ENCODE assay signal across 9 cellular contexts in genomic region chrX:108090474-108091265, GRCh38. TPM values are rescaled to one million over a fixed set of nuclear protein-coding genes. Genes with fewer than 3 reads are reported as not detected.
DNase-seq lines count a peak whose midpoint lies in the region; ATAC-seq, FAIRE-seq and TF ChIP-seq lines count a peak whose summit lies in the region.
"Had no signal": no experiment of that assay in that cellular context is flagged by ENCODE, and none has a peak within 500 bp of the region (broad histone marks: within the 10 kb centered on the region; RNA-seq: fewer than 3 reads in every experiment).

No MANE protein-coding gene starts in this region.

- intact Hi-C loops in activated CD4-positive, alpha-beta T cell treated with anti-CD3 and anti-CD28 coated beads, Interleukin-2, amount 10 ng/mL, durations not matched to agents 24 days and 14 days (cut with micrococcal nuclease) = loop anchor here (1.0 to 5.0 kb wide), 2 partner anchors 972 to 1447 kb away; partner anchors contain the start of genes NXT2 and RBM41
- intact Hi-C loops in pancreas (cut with DNase I) = no loop called here

- no peak for TF ChIP-seq EP300 in H1 (IDR thresholded peaks at IDR 0.05; ENCODE audit: borderline replicate concordance in 1 of 2, low read depth in 2 of 2, low read length in 2 of 2)

- FAIRE-seq in H1 (lab: Jason Lieb, UNC) (no peak), pancreas (lab: Jason Lieb, UNC) (no peak)

- H3K27me3 ChIP-seq in H1 (replicated peaks in 1 of 4; ENCODE audit: control insufficient read depth in 3 of 4, extremely low read depth in 1 of 4, insufficient read depth in 3 of 4, low read length in 3 of 4) (no peaks in the 10 kb centered on the region), pancreas (no peaks in the 10 kb centered on the region)

- no peaks in the 10 kb centered on the region for H4K20me1 ChIP-seq in H1 (replicated peaks in 1 of 2; ENCODE audit: control insufficient read depth in 1 of 2, insufficient read depth in 2 of 2, low read length in 2 of 2)

- H3K4me2 ChIP-seq in H1 (ENCODE audit: insufficient read depth in 1 of 2, low read depth in 2 of 2, low read length in 2 of 2) = peak overlapping the region; percentile 64 to 84

- H3K79me2 ChIP-seq in H1 (ENCODE audit: control insufficient read depth in 1 of 2, insufficient read depth in 2 of 2, low read length in 2 of 2) = peaks cover 0 to 9% of the 10 kb centered on the region in 2 experiments; a peak in 2 of 4 replicates

- H4K91ac ChIP-seq in H1 (replicated peaks; ENCODE audit: insufficient read length, low read length) = no peak overlapping the region

- TF ChIP-seq RAD21 in H1 (IDR thresholded peaks at IDR 0.05 in 1 of 2, conservative IDR thresholded peaks at IDR 0.05 in 1 of 2; ENCODE audit: low read depth in 2 of 2, low read length in 2 of 2) = no peak

- no peak for TF ChIP-seq POLR2A in H1 (IDR thresholded peaks at IDR 0.05; ENCODE audit: control extremely low read depth in 1 of 2, low read depth in 2 of 2, low read length in 2 of 2)

- no peak overlapping the region for H3K56ac ChIP-seq in H1 (replicated peaks; ENCODE audit: insufficient read length, low read depth, low read length)

- H2BK12ac ChIP-seq in H1 (ENCODE audit: low read depth, low read length) = no peak overlapping the region

- no peak overlapping the region for H3K14ac ChIP-seq in H1 (ENCODE audit: insufficient read length)

- peaks cover 8% of the 10 kb centered on the region for H3K36me3 Mint-ChIP-seq in activated CD4-positive, alpha-beta T cell treated with anti-CD3 and anti-CD28 coated beads, Interleukin-2, amount 10 ng/mL, durations not matched to agents 24 days and 14 days (ENCODE audit: low read depth)
- H3K36me3 Mint-ChIP-seq in immature natural killer cell = no peaks in the 10 kb centered on the region

- H3K23me2 ChIP-seq in H1 (ENCODE audit: low read depth, low read length) = peaks cover 4% of the 10 kb centered on the region; the same call in 1 of the 2 replicates

- no peak overlapping the region; the same call in 1 of the 2 replicates for H2BK5ac ChIP-seq in H1 (ENCODE audit: low read depth, low read length)

- no peak overlapping the region for H4K5ac ChIP-seq in H1 (ENCODE audit: insufficient read length, low read depth, low read length)

- CTCF ChIA-PET in H1 (lab: Charles Lee; ENCODE audit: partially characterized antibody) = interaction anchor here (1.5 to 2.1 kb wide), 2 partner anchors 20 to 265 kb away, joined by 4 to 5 read pairs; partner anchors contain the start of gene MID2

- H3K27me3 Mint-ChIP-seq in activated CD4-positive, alpha-beta T cell treated with anti-CD3 and anti-CD28 coated beads, Interleukin-2, amount 10 ng/mL, durations not matched to agents 24 days and 14 days = no peaks in the 10 kb centered on the region
- no peaks in the 10 kb centered on the region for H3K27me3 Mint-ChIP-seq in immature natural killer cell (ENCODE audit: low read depth in 3 of 3)
- H3K27me3 Mint-ChIP-seq: dendritic cell treated with granulocyte-macrophage colony-stimulating factor and Interleukin-4, amounts not matched to agents 40 ng/mL and 50 ng/mL, for 4 days had no signal

- H3K9me3 ChIP-seq in H1 (ENCODE audit: insufficient read depth in 2 of 2, low read depth in 1 of 2, low read length in 1 of 2) (no peaks in the 10 kb centered on the region), pancreas (no peaks in the 10 kb centered on the region)

- no peak overlapping the region for H3K18ac ChIP-seq in H1 (ENCODE audit: extremely low read depth, low read length)

- no peaks in the 10 kb centered on the region for H3K79me1 ChIP-seq in H1 (ENCODE audit: low read depth, low read length)

- no peak overlapping the region for H4K8ac ChIP-seq in H1 (ENCODE audit: extremely low read depth, insufficient read depth, low read length)

- TF ChIP-seq CTCF in LNCaP clone FGC (IDR thresholded peaks at IDR 0.05; ENCODE audit: control insufficient read depth, extremely low read depth, insufficient read depth) (no peak), H1 (IDR thresholded peaks at IDR 0.05; ENCODE audit: control extremely low read depth in 1 of 3, insufficient read depth in 1 of 3, low read depth in 1 of 3, low read length in 3 of 3) (no peak), pancreas (IDR thresholded peaks at IDR 0.05) (no peak)

- H3K9me3 Mint-ChIP-seq in activated CD4-positive, alpha-beta T cell treated with anti-CD3 and anti-CD28 coated beads, Interleukin-2, amount 10 ng/mL, durations not matched to agents 24 days and 14 days = no peaks in the 10 kb centered on the region
- no peaks in the 10 kb centered on the region for H3K9me3 Mint-ChIP-seq in immature natural killer cell
- H3K9me3 Mint-ChIP-seq: dendritic cell treated with granulocyte-macrophage colony-stimulating factor and Interleukin-4, amounts not matched to agents 40 ng/mL and 50 ng/mL, for 4 days had no signal

- POLR2A ChIA-PET in H1 (lab: Charles Lee; ENCODE audit: partially characterized antibody) = interaction anchor here (0.6 to 0.9 kb wide), 2 partner anchors 31 to 347 kb away, joined by 3 to 4 read pairs; partner anchors contain the start of gene COL4A6

- H3K4me3 ChIP-seq in LNCaP clone FGC (ENCODE audit: low read depth, low read length) = peak overlapping the region; percentile 78
- peak overlapping the region; percentile 74 to 92 (median 76) for H3K4me3 ChIP-seq in H1 (ENCODE audit: extremely low read depth in 1 of 4, insufficient read depth in 2 of 4, low read depth in 3 of 4, low read length in 4 of 4)
- H3K4me3 ChIP-seq in pancreas = peak overlapping the region; percentile 22 to 56 (median 36)

- H2AK5ac ChIP-seq in H1 (ENCODE audit: low read depth, low read length) = no peak overlapping the region

- H2BK20ac ChIP-seq in H1 (ENCODE audit: low read length) = no peak overlapping the region

- peak in 1 of 4 donors; percentile 1 for ATAC-seq in pancreas
- no peak for ATAC-seq in esophagus mucosa

- no peak overlapping the region for H3K4ac ChIP-seq in H1 (replicated peaks; ENCODE audit: insufficient read length, low read depth, low read length)

- 0 out of 2 replicates have a peak overlapping the region, but pooled peaks have one; percentile 11 for H2AFZ ChIP-seq in H1 (ENCODE audit: low read length)

- 9% methylated on average over 16 of the region's 20 CpGs; no CpG with 5 or more reads in 1 of the 2 experiments for WGBS in H1 (ENCODE audit: extremely low coverage in 1 of 2, insufficient coverage in 1 of 2, insufficient read length in 1 of 2, insufficient replicate concordance in 2 of 2, low coverage in 1 of 2, low lambda C conversion rate in 2 of 2, missing lambda C conversion rate in 1 of 2), 2 experiments
- WGBS in pancreas, 2 donors = 0 to 36% methylated on average over 20 of the region's 20 CpGs

- no peak overlapping the region for H3K27ac Mint-ChIP-seq in activated CD4-positive, alpha-beta T cell treated with anti-CD3 and anti-CD28 coated beads, Interleukin-2, amount 10 ng/mL, durations not matched to agents 24 days and 14 days
- H3K27ac Mint-ChIP-seq in immature natural killer cell = no peak overlapping the region
- H3K27ac Mint-ChIP-seq: dendritic cell treated with granulocyte-macrophage colony-stimulating factor and Interleukin-4, amounts not matched to agents 40 ng/mL and 50 ng/mL, for 4 days had no signal

- no peak overlapping the region for H2BK120ac ChIP-seq in H1 (replicated peaks; ENCODE audit: low read depth, low read length)

- no peak overlapping the region for H3K4me3 Mint-ChIP-seq in activated CD4-positive, alpha-beta T cell treated with anti-CD3 and anti-CD28 coated beads, Interleukin-2, amount 10 ng/mL, durations not matched to agents 24 days and 14 days
- H3K4me3 Mint-ChIP-seq in immature natural killer cell = no peak overlapping the region
- H3K4me3 Mint-ChIP-seq: dendritic cell treated with granulocyte-macrophage colony-stimulating factor and Interleukin-4, amounts not matched to agents 40 ng/mL and 50 ng/mL, for 4 days had no signal

- no peak overlapping the region for H2BK15ac ChIP-seq in H1 (ENCODE audit: low read length)

- peak; percentile 52 for DNase-seq in activated CD4-positive, alpha-beta T cell treated with anti-CD3 and anti-CD28 coated beads, Interleukin-2, amount 10 ng/mL, durations not matched to agents 24 days and 14 days
- no peak for DNase-seq in activated CD4-positive, alpha-beta T cell treated with anti-CD3 and anti-CD28 coated beads for 4 hours
- DNase-seq in LNCaP clone FGC (ENCODE audit: low read depth) (no peak), H1 (ENCODE audit: low read depth in 1 of 2, low spot score in 2 of 2) (no peak), pancreas (no peak), immature natural killer cell (no peak), HK-2 (ENCODE audit: unreplicated experiment) (no peak)

- H3K4me1 ChIP-seq in H1 (replicated peaks in 1 of 4; ENCODE audit: control insufficient read depth in 3 of 4, insufficient read depth in 4 of 4, low read length in 3 of 4) (no peaks in the 10 kb centered on the region), pancreas (peaks cover 0 to 4% (median 0%) of the 10 kb centered on the region in 3 donors)

- H3K4me1 Mint-ChIP-seq in activated CD4-positive, alpha-beta T cell treated with anti-CD3 and anti-CD28 coated beads, Interleukin-2, amount 10 ng/mL, durations not matched to agents 24 days and 14 days = peaks cover 6% of the 10 kb centered on the region
- peaks cover 2 to 12% of the 10 kb centered on the region in 2 donors for H3K4me1 Mint-ChIP-seq in immature natural killer cell

- no peak overlapping the region for H3K23ac ChIP-seq in H1 (ENCODE audit: insufficient read length)

- H3K36me3 ChIP-seq in H1 (ENCODE audit: control insufficient read depth in 2 of 4, insufficient read depth in 4 of 4, low read length in 3 of 4) (peaks cover 4 to 9% (median 6%) of the 10 kb centered on the region in 4 experiments; a peak in 6 of 8 replicates), pancreas (no peaks in the 10 kb centered on the region)

- H3K9ac ChIP-seq in H1 (replicated peaks in 1 of 4; ENCODE audit: extremely low read depth in 1 of 4, low read depth in 3 of 4, low read length in 3 of 4) = peak overlapping the region; percentile 71 to 89 (median 80)

- H3K27ac ChIP-seq in H1 (ENCODE audit: low read depth, low read length) (0 out of 2 replicates have a peak overlapping the region, but pooled peaks have one; percentile 69), pancreas (peak overlapping the region; percentile 43 to 88 (median 75))

RNA-seq across cellular contexts. Expression of gene PSMD10, which starts 0.7 kb away (rescaled TPM):
- 45.2 and 54.8 TPM in 2 replicates for total RNA-seq in activated CD4-positive, alpha-beta T cell treated with anti-CD3 and anti-CD28 coated beads, Interleukin-2, amount 10 ng/mL, durations not matched to agents 24 days and 14 days
- total RNA-seq in H1 (2021; fragmentation: NEBNext Ultra II Directional; extraction: Animal tissue kit (Norgen Biotek cat#: 25700)) = 46.6 and 49.9 TPM in 2 replicates
- polyA plus RNA-seq in H1 (2011; rRNA removed) (37.5 and 79.9 TPM in 2 replicates), pancreas (10 to 100 TPM; 11.6 to 22.0 TPM), immature natural killer cell (100 to 1,000 TPM in 1 of 3 donors, 10 to 100 TPM in 2; 62.8 to 125 (median 82.2) TPM)
- 71.3 TPM for polyA plus RNA-seq in H1 (2011; cell fraction: cytosol; rRNA removed)
- polyA plus RNA-seq in H1 (2011; cell fraction: nucleus; rRNA removed) = 11.0 TPM
- 51.9 to 59.4 TPM (median 53.8 TPM) in 4 replicates for polyA plus RNA-seq in H1 (2012, experiment 1 of 2)
- polyA plus RNA-seq in H1 (2012, experiment 2 of 2) = 8.3 TPM
- 30.3 TPM for polyA plus RNA-seq in H1 (2013, experiment 1 of 2)
- polyA plus RNA-seq in H1 (2013, experiment 2 of 2) = 30.1 TPM
- polyA minus RNA-seq in H1 (2011; rRNA and poly(A)+ RNA removed) = 24.7 and 25.1 TPM in 2 replicates
- 14.6 TPM for polyA minus RNA-seq in H1 (2011; cell fraction: cytosol; rRNA and poly(A)+ RNA removed)
- polyA minus RNA-seq in H1 (2011; cell fraction: nucleus; rRNA and poly(A)+ RNA removed) = 10.7 TPM
- total RNA-seq in pancreas (10 to 100 TPM in 4 of 6 donors, 1 to 10 TPM in 2; 7.8 to 20.3 (median 12.9) TPM), esophagus mucosa (28.6 TPM)

RNA-seq across cellular contexts. Expression of gene ATG4A, which starts 0.9 kb away (rescaled TPM):
- 7.8 and 9.4 TPM in 2 replicates for total RNA-seq in activated CD4-positive, alpha-beta T cell treated with anti-CD3 and anti-CD28 coated beads, Interleukin-2, amount 10 ng/mL, durations not matched to agents 24 days and 14 days
- total RNA-seq in H1 (2021; fragmentation: NEBNext Ultra II Directional; extraction: Animal tissue kit (Norgen Biotek cat#: 25700)) = 2.0 and 2.2 TPM in 2 replicates
- polyA plus RNA-seq in H1 (2011; rRNA removed) = 1.1 and 1.2 TPM in 2 replicates
- polyA plus RNA-seq in H1 (2011; cell fraction: cytosol; rRNA removed) = 1.3 TPM
- polyA plus RNA-seq in H1 (2011; cell fraction: nucleus; rRNA removed) = 0.63 TPM
- polyA plus RNA-seq in H1 (2012, experiment 1 of 2) = 1.5 to 2.4 TPM (median 1.7 TPM) in 4 replicates
- polyA plus RNA-seq in H1 (2012, experiment 2 of 2) = 0.34 TPM
- 2.6 TPM for polyA plus RNA-seq in H1 (2013, experiment 1 of 2)
- polyA plus RNA-seq in H1 (2013, experiment 2 of 2) = 2.9 TPM
- polyA minus RNA-seq in H1 (2011; rRNA and poly(A)+ RNA removed) = 2.0 and 2.8 TPM in 2 replicates
- not detected for polyA minus RNA-seq in H1 (2011; cell fraction: cytosol; rRNA and poly(A)+ RNA removed)
- polyA minus RNA-seq in H1 (2011; cell fraction: nucleus; rRNA and poly(A)+ RNA removed) = 1.2 TPM
- 10 to 100 TPM in 2 of 6 donors, 1 to 10 TPM in 4; 8.9 to 12.7 (median 9.8) TPM for total RNA-seq in pancreas
- polyA plus RNA-seq in pancreas = 10 to 100 TPM; 10.2 to 14.6 TPM
- polyA plus RNA-seq in immature natural killer cell = 10 to 100 TPM; 19.4 to 43.2 (median 27.9) TPM
- total RNA-seq in esophagus mucosa = 7.8 TPM

RNA-seq across cellular contexts. Expression of gene VSIG1, which starts 45.8 kb away (rescaled TPM):
- total RNA-seq in activated CD4-positive, alpha-beta T cell treated with anti-CD3 and anti-CD28 coated beads, Interleukin-2, amount 10 ng/mL, durations not matched to agents 24 days and 14 days = 0.58 TPM in 1 of 2 replicates, not detected in the other
- total RNA-seq in H1 (2021; fragmentation: NEBNext Ultra II Directional; extraction: Animal tissue kit (Norgen Biotek cat#: 25700)) = 1.6 and 2.2 TPM in 2 replicates
- 2.5 and 2.9 TPM in 2 replicates for polyA plus RNA-seq in H1 (2011; rRNA removed)
- 2.2 TPM for polyA plus RNA-seq in H1 (2011; cell fraction: cytosol; rRNA removed)
- polyA plus RNA-seq in H1 (2011; cell fraction: nucleus; rRNA removed) = 6.5 TPM
- 0.77 to 2.1 TPM (median 1.0 TPM) in 4 replicates for polyA plus RNA-seq in H1 (2012, experiment 1 of 2)
- polyA plus RNA-seq in H1 (2012, experiment 2 of 2) = 0.07 TPM
- polyA plus RNA-seq in H1 (2013, experiment 1 of 2) = 1.1 TPM
- polyA plus RNA-seq in H1 (2013, experiment 2 of 2) = 0.83 TPM
- polyA minus RNA-seq in H1 (2011; rRNA and poly(A)+ RNA removed) = 4.3 and 8.3 TPM in 2 replicates
- 0.88 TPM for polyA minus RNA-seq in H1 (2011; cell fraction: cytosol; rRNA and poly(A)+ RNA removed)
- polyA minus RNA-seq in H1 (2011; cell fraction: nucleus; rRNA and poly(A)+ RNA removed) = 4.3 TPM
- total RNA-seq in pancreas = 1 to 10 TPM in 1 of 6 donors, under 1 TPM in 2, not detected in 3; 0.16 to 1.8 (median 0.23) TPM
- under 1 TPM in 1 of 2 donors, not detected in 1; 0.05 TPM for polyA plus RNA-seq in pancreas
- polyA plus RNA-seq in immature natural killer cell = under 1 TPM in 1 of 3 donors, not detected in 2; 0.15 TPM
- total RNA-seq in esophagus mucosa = 0.48 TPM
